ENCODE assay signal across 17 cellular contexts in genomic region chr2:75424936-75425619, GRCh38.
A peak's percentile ranks its signal among the peaks of the same experiment; 100 is the strongest.
DNase-seq lines count a peak whose midpoint lies in the region; TF ChIP-seq lines count a peak whose summit lies in the region.
"Had no signal": no experiment of that assay in that cellular context is flagged by ENCODE, and none has a peak within 500 bp of the region (broad histone marks: within the 10 kb centered on the region; RNA-seq: fewer than 3 reads in every experiment).

No MANE protein-coding gene starts in this region.

- no peak overlapping the region for H3K4me2 ChIP-seq in mammary epithelial cell (ENCODE audit: insufficient read depth, low read depth, low read length)
- no peak overlapping the region for H3K4me2 ChIP-seq in neural progenitor cell

- peaks cover 2% of the 10 kb centered on the region for H3K9me3 Mint-ChIP-seq in neural progenitor cell

- peaks cover under 1% of the 10 kb centered on the region for H3K4me1 Mint-ChIP-seq in neural progenitor cell

- H3K9me3 ChIP-seq in mammary epithelial cell (replicated peaks; ENCODE audit: insufficient read depth, low read length) = no peaks in the 10 kb centered on the region
- no peaks in the 10 kb centered on the region for H3K9me3 ChIP-seq in neural progenitor cell (ENCODE audit: low read depth)
- no peaks in the 10 kb centered on the region for H3K9me3 ChIP-seq in colonic mucosa
- H3K9me3 ChIP-seq: esophagus squamous epithelium had no signal

- peaks cover 2% of the 10 kb centered on the region for H3F3A ChIP-seq in neural progenitor cell (ENCODE audit: low read depth)

- H2AFZ ChIP-seq in mammary epithelial cell (ENCODE audit: low read depth, low read length) (no peak overlapping the region), neural progenitor cell (replicated peaks) (peak overlapping the region; percentile 71)

- BruUV-seq in mammary epithelial cell (replicated peaks; lab: Mats Ljungman, UMichigan) = no TSS peak

- 59% methylated on average over 4 of the region's 4 CpGs for WGBS in mammary epithelial cell (ENCODE audit: low coverage, missing lambda C conversion rate)

- H3K27ac Mint-ChIP-seq in neural progenitor cell = no peak overlapping the region

- CTCF ChIA-PET in mammary epithelial cell (lab: Charles Lee; ENCODE audit: low non-redundant PET) = no interaction called here

- no peaks in the 10 kb centered on the region for H3K36me3 Mint-ChIP-seq in neural progenitor cell

- in situ Hi-C loops in mammary epithelial cell (cut with MboI; ENCODE audit: low sequenced_read_pairs in 2 of 2) = no loop called here

- H3K36me3 ChIP-seq in mammary epithelial cell (ENCODE audit: insufficient read depth, low read length) = no peaks in the 10 kb centered on the region
- H3K36me3 ChIP-seq in neural progenitor cell = no peaks in the 10 kb centered on the region
- H3K36me3 ChIP-seq in colonic mucosa = no peaks in the 10 kb centered on the region
- H3K36me3 ChIP-seq: esophagus squamous epithelium had no signal

- dilution Hi-C loops in mammary epithelial cell (cut with HindIII; ENCODE audit: low sequenced_read_pairs) = loop anchor here (5.0 kb wide), 1 partner anchor 97 kb away; no protein-coding TSS in a partner anchor

- no peak overlapping the region for H3K27ac ChIP-seq in mammary epithelial cell (ENCODE audit: insufficient read depth, low read depth, low read length)
- no peak overlapping the region for H3K27ac ChIP-seq in neural progenitor cell
- no peak overlapping the region for H3K27ac ChIP-seq in colonic mucosa
- H3K27ac ChIP-seq: esophagus squamous epithelium had no signal

- no peak overlapping the region for H3K4me3 Mint-ChIP-seq in neural progenitor cell

- H4K20me1 ChIP-seq in mammary epithelial cell (ENCODE audit: insufficient read depth, low read length) (no peaks in the 10 kb centered on the region), neural progenitor cell (ENCODE audit: low read depth) (no peaks in the 10 kb centered on the region)

- TF ChIP-seq CTCF in mammary epithelial cell (conservative IDR thresholded peaks at IDR 0.05 in 1 of 2, IDR thresholded peaks at IDR 0.05 in 1 of 2; ENCODE audit: extremely low read depth in 1 of 2, insufficient read depth in 1 of 2, low read depth in 1 of 2, low read length in 2 of 2) (peak; percentile 9 to 26), neural progenitor cell (IDR thresholded peaks at IDR 0.05) (peak; percentile 69), colonic mucosa (IDR thresholded peaks at IDR 0.05) (no peak)

- H3K27me3 ChIP-seq in mammary epithelial cell (ENCODE audit: insufficient read depth, low read length) (no peaks in the 10 kb centered on the region), neural progenitor cell (no peaks in the 10 kb centered on the region), colonic mucosa (no peaks in the 10 kb centered on the region)

- H3K4me1 ChIP-seq in mammary epithelial cell (ENCODE audit: insufficient read depth, low read length) (peaks cover 7% of the 10 kb centered on the region), neural progenitor cell (peaks cover 15% of the 10 kb centered on the region), colonic mucosa (no peaks in the 10 kb centered on the region)
- H3K4me1 ChIP-seq: esophagus squamous epithelium had no signal

- intact Hi-C loops in mammary epithelial cell (cut with micrococcal nuclease) = no loop called here
- intact Hi-C loops in colonic mucosa (cut with DNase I) = no loop called here

- no peak overlapping the region for H3K9ac ChIP-seq in mammary epithelial cell (ENCODE audit: insufficient read depth, low read length)
- H3K9ac ChIP-seq in neural progenitor cell = no peak overlapping the region
- no peak overlapping the region for H3K9ac ChIP-seq in colonic mucosa (ENCODE audit: low read depth in 2 of 2, low read length in 2 of 2)

- peaks cover 2% of the 10 kb centered on the region for H3K27me3 Mint-ChIP-seq in neural progenitor cell (ENCODE audit: insufficient read depth, low read depth)

- H3K4me3 ChIP-seq in Jurkat, Clone E6-1 (ENCODE audit: low read length) = no peak overlapping the region
- no peak overlapping the region for H3K4me3 ChIP-seq in mammary epithelial cell (replicated peaks in 1 of 3; ENCODE audit: insufficient read depth in 1 of 3, low read depth in 2 of 3, low read length in 3 of 3)
- H3K4me3 ChIP-seq in neural progenitor cell = no peak overlapping the region
- H3K4me3 ChIP-seq in colonic mucosa = no peak overlapping the region
- H3K4me3 ChIP-seq: esophagus squamous epithelium had no signal

- DNase-seq in GM04503 (ENCODE audit: low read depth) = peak; percentile 33
- peak; percentile 8 for DNase-seq in Jurkat, Clone E6-1 (ENCODE audit: low read depth, low spot score)
- DNase-seq in mammary epithelial cell = peak; percentile 10
- DNase-seq in neural progenitor cell (ENCODE audit: low spot score) = peak; percentile 76
- no peak for DNase-seq in NCI-H2196 treated with DMSO at 0.1 percent for 48 hours (lab: John Stamatoyannopoulos, UW; ENCODE audit: unreplicated experiment)
- DNase-seq in NCI-H2029 treated with DMSO at 0.1 percent for 48 hours (lab: John Stamatoyannopoulos, UW) = no peak
- no peak for DNase-seq in germinal center (ENCODE audit: low spot score)
- DNase-seq in colonic mucosa = no peak
- DNase-seq: caudate nucleus; DMS79; esophagus squamous epithelium; KBM-7; kidney glomerular epithelial cell; NCI-H2171 treated with DMSO at 0.1 percent for 48 hours; nucleus accumbens; stimulated activated CD4-positive, alpha-beta T cell treated with anti-CD3 and anti-CD28 coated beads, Interleukin-1b, Interleukin-23, amount 100 ng/mL, for 48 hours; stimulated activated naive CD4-positive, alpha-beta T cell treated with Interleukin-2 at 50 U/mL for 16 hours had no signal

- H3K79me2 ChIP-seq in mammary epithelial cell (ENCODE audit: insufficient read depth, low read length) = no peaks in the 10 kb centered on the region
- H3K79me2 ChIP-seq in neural progenitor cell (ENCODE audit: low read depth) = no peaks in the 10 kb centered on the region

Comparison
In these comparisons a context has a peak if more than half of its experiments do, and no peak if none do; other contexts are left out.
1. DNase-seq: peak in GM04503 (single experiment), Jurkat, Clone E6-1 (single experiment), mammary epithelial cell (single experiment) and neural progenitor cell (single experiment); none in NCI-H2196 treated with DMSO at 0.1 percent for 48 hours (single experiment), NCI-H2029 treated with DMSO at 0.1 percent for 48 hours (single experiment), germinal center (single experiment) and colonic mucosa (single experiment).